Comparison of ENCODE assay signal across 18 cellular contexts in genomic region chr5:36066001-36066539, GRCh38. TPM values are rescaled to one million over a fixed set of nuclear protein-coding genes. Genes with fewer than 3 reads are reported as not detected.
DNase-seq lines count a peak whose midpoint lies in the region; ATAC-seq and TF ChIP-seq lines count a peak whose summit lies in the region.
"Had no signal": no experiment of that assay in that cellular context is flagged by ENCODE, and none has a peak within 500 bp of the region (broad histone marks: within the 10 kb centered on the region; RNA-seq: fewer than 3 reads in every experiment).

No MANE protein-coding gene starts in this region.

- peaks cover 6% of the 10 kb centered on the region for H3K9me3 ChIP-seq in left ventricle myocardium inferior (replicated peaks)
- H3K9me3 ChIP-seq in CD8-positive, alpha-beta T cell (ENCODE audit: low read length), result no peaks in the 10 kb centered on the region
- H3K9me3 ChIP-seq: mucosa of descending colon, prostate gland, uterus had no signal

- H3K4me1 Mint-ChIP-seq in nephron, result peaks cover 6% of the 10 kb centered on the region
- H3K4me1 Mint-ChIP-seq in CD8-positive, alpha-beta T cell (ENCODE audit: low read depth), result peaks cover 6% of the 10 kb centered on the region

- H3K27me3 ChIP-seq in left ventricle myocardium inferior (ENCODE audit: low read depth), result peaks cover 60% of the 10 kb centered on the region
- peaks cover 3% of the 10 kb centered on the region for H3K27me3 ChIP-seq in CD8-positive, alpha-beta T cell (ENCODE audit: insufficient read depth, low read length)
- H3K27me3 ChIP-seq: uterus had no signal

- no peaks in the 10 kb centered on the region for H3K9me3 Mint-ChIP-seq in nephron
- H3K9me3 Mint-ChIP-seq in CD8-positive, alpha-beta T cell, result no peaks in the 10 kb centered on the region
- H3K9me3 Mint-ChIP-seq: activated T-helper 1 cell treated with anti-CD3 and anti-CD28 coated beads, Interleukin-12 subunit alpha, Interleukin-12 subunit beta, Interleukin-2, Interleukin-4 antibody, amounts not matched to agents 30 ng/mL and 10 ng/mL and 1 ng/mL, durations not matched to agents 14 hours and 24 hours and 36 hours; stimulated activated naive CD8-positive, alpha-beta T cell treated with anti-CD3 and anti-CD28 coated beads, Interleukin-15, Interleukin-2, amounts not matched to agents 100 ng/mL and 50 ng/mL, for 24 hours had no signal

- TF ChIP-seq CTCF in left ventricle myocardium inferior (IDR thresholded peaks at IDR 0.05; ENCODE audit: borderline replicate concordance) (no peak), epithelial cell of proximal tubule (conservative IDR thresholded peaks at IDR 0.05; ENCODE audit: low read depth, low read length) (no peak), nephron (IDR thresholded peaks at IDR 0.05; ENCODE audit: unreplicated experiment in 3 of 3) (no peak)
- TF ChIP-seq CTCF in CD8-positive, alpha-beta T cell (IDR thresholded peaks at IDR 0.05), result no peak

- peak overlapping the region; percentile 72 to 77 (median 76) for H3K4me3 Mint-ChIP-seq in nephron
- H3K4me3 Mint-ChIP-seq in CD8-positive, alpha-beta T cell, result no peak overlapping the region
- H3K4me3 Mint-ChIP-seq: activated CD8-positive, alpha-beta T cell treated with anti-CD3 and anti-CD28 coated beads for 36 hours; activated T-helper 1 cell treated with anti-CD3 and anti-CD28 coated beads, Interleukin-12 subunit alpha, Interleukin-12 subunit beta, Interleukin-2, Interleukin-4 antibody, amounts not matched to agents 30 ng/mL and 10 ng/mL and 1 ng/mL, durations not matched to agents 14 hours and 24 hours and 36 hours; stimulated activated naive CD8-positive, alpha-beta T cell treated with anti-CD3 and anti-CD28 coated beads, Interleukin-15, Interleukin-2, amounts not matched to agents 100 ng/mL and 50 ng/mL, for 24 hours had no signal

- H3K27ac ChIP-seq in left ventricle myocardium inferior (replicated peaks), result no peak overlapping the region
- H3K27ac ChIP-seq in CD8-positive, alpha-beta T cell (ENCODE audit: low read depth, low read length), result no peak overlapping the region
- H3K27ac ChIP-seq: prostate gland, uterus had no signal

- H3K36me3 ChIP-seq in left ventricle myocardium inferior, result no peaks in the 10 kb centered on the region
- no peaks in the 10 kb centered on the region for H3K36me3 ChIP-seq in CD8-positive, alpha-beta T cell (ENCODE audit: insufficient read depth, low read length)
- H3K36me3 ChIP-seq: prostate gland, uterus had no signal

- no peaks in the 10 kb centered on the region for H3K36me3 Mint-ChIP-seq in nephron (ENCODE audit: low read depth)
- H3K36me3 Mint-ChIP-seq in CD8-positive, alpha-beta T cell, result no peaks in the 10 kb centered on the region

- POLR2A ChIA-PET in CD8-positive, alpha-beta T cell (lab: Charles Lee), result no interaction called here

- H3K4me1 ChIP-seq in left ventricle myocardium inferior, result no peaks in the 10 kb centered on the region
- H3K4me1 ChIP-seq in CD8-positive, alpha-beta T cell (ENCODE audit: insufficient read depth, low read length), result no peaks in the 10 kb centered on the region
- H3K4me1 ChIP-seq: prostate gland, uterus had no signal

- ATAC-seq in Right ventricle myocardium superior (ENCODE audit: poor library complexity) (no peak), GM21723 (IDR thresholded peaks at IDR 0.05; ENCODE audit: unreplicated experiment) (no peak)
- ATAC-seq in CD8-positive, alpha-beta T cell, result no peak
- ATAC-seq: activated CD8-positive, alpha-beta T cell treated with anti-CD3 and anti-CD28 coated beads for 36 hours; mucosa of descending colon had no signal

- CTCF ChIA-PET in CD8-positive, alpha-beta T cell (lab: Charles Lee), result no interaction called here

- no peak overlapping the region for H3K27ac Mint-ChIP-seq in nephron
- no peak overlapping the region for H3K27ac Mint-ChIP-seq in CD8-positive, alpha-beta T cell
- H3K27ac Mint-ChIP-seq: activated CD8-positive, alpha-beta T cell treated with anti-CD3 and anti-CD28 coated beads for 36 hours; activated T-helper 1 cell treated with anti-CD3 and anti-CD28 coated beads, Interleukin-12 subunit alpha, Interleukin-12 subunit beta, Interleukin-2, Interleukin-4 antibody, amounts not matched to agents 30 ng/mL and 10 ng/mL and 1 ng/mL, durations not matched to agents 14 hours and 24 hours and 36 hours; stimulated activated naive CD8-positive, alpha-beta T cell treated with anti-CD3 and anti-CD28 coated beads, Interleukin-15, Interleukin-2, amounts not matched to agents 100 ng/mL and 50 ng/mL, for 24 hours had no signal

- no peak for DNase-seq in left ventricle myocardium inferior
- DNase-seq in Right ventricle myocardium superior, result no peak
- DNase-seq in epithelial cell of proximal tubule (ENCODE audit: low read depth), result no peak
- DNase-seq in HUDEP-2 (lab: John Stamatoyannopoulos, UW; ENCODE audit: unreplicated experiment in 76 of 76), result no peak
- no peak for DNase-seq in NCI-H1092 (lab: John Stamatoyannopoulos, UW)
- no peak for DNase-seq in CD8-positive, alpha-beta T cell
- DNase-seq: activated CD8-positive, alpha-beta T cell treated with anti-CD3 and anti-CD28 coated beads for 36 hours; central memory CD4-positive, alpha-beta T cell; foreskin melanocyte; mucosa of descending colon; NCI-H1694 treated with DMSO at 0.1 percent for 48 hours; stimulated activated CD4-positive, alpha-beta T cell treated with anti-CD3 and anti-CD28 coated beads, Interleukin-15, amount 100 ng/mL, for 24 hours; uterus had no signal

- peaks cover 34% of the 10 kb centered on the region for H3K27me3 Mint-ChIP-seq in nephron (ENCODE audit: low read depth)
- peaks cover 20% of the 10 kb centered on the region for H3K27me3 Mint-ChIP-seq in CD8-positive, alpha-beta T cell (ENCODE audit: low read depth)

- H3K4me3 ChIP-seq in left ventricle myocardium inferior (peak overlapping the region; percentile 32), epithelial cell of proximal tubule (ENCODE audit: low read depth, low read length) (peak overlapping the region; percentile 22)
- H3K4me3 ChIP-seq in CD8-positive, alpha-beta T cell (ENCODE audit: low read depth, low read length), result no peak overlapping the region
- H3K4me3 ChIP-seq: mucosa of descending colon, prostate gland, uterus had no signal

- intact Hi-C loops in left ventricle myocardium inferior (cut with micrococcal nuclease), result no loop called here
- intact Hi-C loops in Right ventricle myocardium superior (cut with DNase I), result no loop called here
- intact Hi-C loops in CD8-positive, alpha-beta T cell (cut with DNase I, micrococcal nuclease), result no loop called here

RNA-seq across cellular contexts. Expression of gene UGT3A2, which starts 0.6 kb away (rescaled TPM):
- total RNA-seq in left ventricle myocardium inferior (not detected), Right ventricle myocardium superior (not detected), epithelial cell of proximal tubule (not detected in 2 replicates)
- not detected for total RNA-seq in CD8-positive, alpha-beta T cell
- total RNA-seq: activated CD8-positive, alpha-beta T cell treated with anti-CD3 and anti-CD28 coated beads for 36 hours; activated T-helper 1 cell treated with anti-CD3 and anti-CD28 coated beads, Interleukin-12 subunit alpha, Interleukin-12 subunit beta, Interleukin-2, Interleukin-4 antibody, amounts not matched to agents 30 ng/mL and 10 ng/mL and 1 ng/mL, durations not matched to agents 14 hours and 24 hours and 36 hours; uterus had no signal
